ENCODE assay signal across 1 cellular context in the genomic region with DNA sequence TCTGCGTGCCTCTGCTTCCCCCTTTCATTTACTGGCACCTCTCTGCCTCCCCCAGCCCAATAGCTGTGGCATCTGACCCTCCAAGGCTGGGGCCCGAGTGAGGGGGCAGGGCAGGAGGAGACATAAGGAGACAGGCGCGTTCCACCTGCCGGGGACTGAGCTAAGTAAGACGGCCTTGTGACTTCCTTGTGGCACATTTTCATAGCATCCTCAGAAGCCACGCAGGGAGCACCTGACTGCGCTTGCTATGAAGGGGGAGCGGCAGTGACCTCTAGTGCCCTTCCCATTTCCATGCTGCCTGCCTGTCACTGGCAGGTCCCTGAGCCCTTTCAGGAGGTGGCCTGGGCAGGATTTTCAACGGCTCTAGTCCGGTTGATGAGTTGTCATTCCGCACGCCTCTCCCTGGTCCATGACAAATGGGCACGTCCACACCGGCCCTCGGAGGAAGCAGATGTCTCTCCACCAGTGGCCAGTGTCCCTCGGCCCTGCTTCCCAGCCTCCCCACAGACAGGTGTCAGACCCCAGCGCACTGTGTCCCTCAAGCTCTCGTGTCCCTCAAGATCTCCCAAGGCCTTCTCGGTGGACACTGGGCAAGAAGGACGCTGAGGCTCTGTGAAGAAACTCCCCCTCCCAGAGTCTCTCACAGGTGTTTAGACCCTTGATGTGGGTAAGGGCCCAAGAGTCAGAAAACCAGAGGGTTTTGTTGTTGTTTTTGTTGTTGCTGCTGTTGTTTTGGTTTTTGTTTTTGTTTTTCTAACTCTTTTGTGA.
TF ChIP-seq lines count a peak whose summit lies in the region.

No MANE protein-coding gene starts in this region.

TF ChIP-seq in HepG2, 621 proteins besides CTCF, POLR2A, EP300 and RAD21:
- TF ChIP-seq ZNF333 (CRISPR knock-in tag; IDR thresholded peaks at IDR 0.05; ENCODE audit: borderline replicate concordance), result no peak
- TF ChIP-seq MYC (CRISPR knock-in tag; IDR thresholded peaks at IDR 0.05; ENCODE audit: borderline replicate concordance), result peak; percentile 17; the same call in 1 of the 2 replicates
- 0 out of 2 replicates have a peak, but pooled peaks have one; percentile 31 for TF ChIP-seq ZNF607 (CRISPR knock-in tag; IDR thresholded peaks at IDR 0.05; ENCODE audit: borderline replicate concordance)
- peak; percentile 72 for TF ChIP-seq STAG1 (CRISPR knock-in tag; IDR thresholded peaks at IDR 0.05)
- no peak for TF ChIP-seq ZBTB38 (CRISPR knock-in tag; IDR thresholded peaks at IDR 0.05)
- TF ChIP-seq ZNF263 (CRISPR knock-in tag; IDR thresholded peaks at IDR 0.05), result peak; percentile 52; the same call in 1 of the 2 replicates
